ENCODE assay signal across 10 cellular contexts in the genomic region with DNA sequence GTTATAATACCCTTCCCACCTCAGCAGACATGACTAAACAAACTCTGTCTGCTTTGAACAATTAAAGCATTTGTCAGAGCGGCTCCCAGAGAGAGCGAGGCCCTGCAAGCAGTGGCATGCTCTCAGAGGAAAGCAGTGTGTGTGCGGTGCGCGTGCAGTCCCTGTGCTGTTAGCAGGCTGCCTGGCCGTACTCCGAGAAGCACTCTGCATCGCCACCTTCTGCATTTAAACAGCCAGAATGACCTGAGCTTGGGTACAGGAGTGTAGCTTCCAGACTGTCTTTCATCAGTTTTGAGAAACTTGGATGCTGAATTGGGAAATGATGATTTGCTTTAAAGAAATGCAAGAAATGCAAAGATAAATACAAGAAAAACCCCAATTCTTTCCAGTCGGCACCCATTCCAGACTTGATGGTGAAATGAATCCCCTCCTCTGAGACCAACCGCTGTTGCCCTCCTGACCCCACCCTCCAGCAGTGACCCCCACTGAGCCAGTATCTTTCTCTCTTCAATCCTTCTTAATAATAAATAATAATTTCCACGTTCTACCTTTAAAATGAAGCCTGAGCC.
DNase-seq lines count a peak whose midpoint lies in the region; ATAC-seq and TF ChIP-seq lines count a peak whose summit lies in the region.
"Had no signal": no experiment of that assay in that cellular context is flagged by ENCODE, and none has a peak within 500 bp of the region (broad histone marks: within the 10 kb centered on the region; RNA-seq: fewer than 3 reads in every experiment).

No MANE protein-coding gene starts in this region.

- no peak overlapping the region for H3K27ac ChIP-seq in right cardiac atrium (ENCODE audit: low read length)
- no peak overlapping the region for H3K27ac ChIP-seq in testis

- H3K4me1 Mint-ChIP-seq in Calu3 (ENCODE audit: low read depth, unreplicated experiment): no peaks in the 10 kb centered on the region

- H3K36me3 ChIP-seq in adipocyte (ENCODE audit: control insufficient read depth, insufficient read depth, low read length, severe bottlenecking) (no peaks in the 10 kb centered on the region), testis (ENCODE audit: low read depth, missing control alignments) (no peaks in the 10 kb centered on the region)

- BruUV-seq in Calu3 (replicated peaks; lab: Mats Ljungman, UMichigan): no TSS peak

- H3K9me3 ChIP-seq in adipocyte (ENCODE audit: control insufficient read depth, low read length): no peaks in the 10 kb centered on the region
- no peaks in the 10 kb centered on the region for H3K9me3 ChIP-seq in right cardiac atrium (ENCODE audit: control insufficient read depth, low read length)
- no peaks in the 10 kb centered on the region for H3K9me3 ChIP-seq in testis

- CTCF ChIA-PET in Calu3 (lab: Charles Lee): no interaction called here

- H3K27me3 ChIP-seq in adipocyte (replicated peaks; ENCODE audit: control insufficient read depth, insufficient read depth, low read length) (no peaks in the 10 kb centered on the region), right cardiac atrium (ENCODE audit: control insufficient read depth, insufficient read depth) (no peaks in the 10 kb centered on the region), testis (no peaks in the 10 kb centered on the region)

- intact Hi-C loops in right cardiac atrium (cut with DNase I): no loop called here
- intact Hi-C loops in testis (cut with DNase I; ENCODE audit: low total_unique reads): no loop called here
- intact Hi-C loops in Calu3 (cut with micrococcal nuclease; ENCODE audit: unreplicated experiment): no loop called here

- TF ChIP-seq POLR2A in testis (IDR thresholded peaks at IDR 0.05): no peak

- H3K27me3 Mint-ChIP-seq in Calu3 (ENCODE audit: unreplicated experiment): no peaks in the 10 kb centered on the region

- H3K4me3 ChIP-seq in adipocyte (ENCODE audit: low read length) (no peak overlapping the region), right cardiac atrium (ENCODE audit: low read length) (no peak overlapping the region), testis (no peak overlapping the region)

- no peaks in the 10 kb centered on the region for H3K9me3 Mint-ChIP-seq in Calu3 (ENCODE audit: low read depth, unreplicated experiment)

- peaks cover 28% of the 10 kb centered on the region for H3K4me1 ChIP-seq in adipocyte (ENCODE audit: control insufficient read depth, insufficient read depth, low read length)
- peaks cover 7% of the 10 kb centered on the region for H3K4me1 ChIP-seq in right cardiac atrium (ENCODE audit: control insufficient read depth, insufficient read depth, low read length)
- H3K4me1 ChIP-seq in testis: peaks cover 15% of the 10 kb centered on the region

- ATAC-seq in right cardiac atrium: peak; percentile 70 to 71
- ATAC-seq: stimulated activated naive CD8-positive, alpha-beta T cell treated with anti-CD3 and anti-CD28 coated beads, Interleukin-15, Interleukin-2, amounts not matched to agents 100 U/mL and 50 U/mL, for 24 hours had no signal

- no peak overlapping the region for H3K27ac Mint-ChIP-seq in Calu3 (ENCODE audit: unreplicated experiment)

- TF ChIP-seq CTCF in testis (IDR thresholded peaks at IDR 0.05) (no peak), GM10266 (IDR thresholded peaks at IDR 0.05; ENCODE audit: control insufficient read depth, insufficient read depth, low read depth, missing control alignments) (no peak), Calu3 (IDR thresholded peaks at IDR 0.05; ENCODE audit: unreplicated experiment) (no peak)

- peak; percentile 75 for DNase-seq in HS-27A (ENCODE audit: low read depth)
- peak; percentile 88 for DNase-seq in adipocyte (ENCODE audit: low read depth)
- peak; percentile 67 to 85 (median 82) for DNase-seq in right cardiac atrium
- peak; percentile 66 for DNase-seq in testis
- no peak for DNase-seq in T-helper 9 cell
- no peak for DNase-seq in GM10266 (ENCODE audit: extremely low spot score)
- DNase-seq in Calu3: no peak
- DNase-seq: activated CD4-positive, alpha-beta T cell treated with anti-CD3 and anti-CD28 coated beads for 4 hours; occipital lobe; stimulated activated naive CD8-positive, alpha-beta T cell treated with anti-CD3 and anti-CD28 coated beads, Interleukin-15, Interleukin-2, amounts not matched to agents 100 U/mL and 50 U/mL, for 24 hours had no signal

- H3K4me3 Mint-ChIP-seq in Calu3 (ENCODE audit: low read depth, unreplicated experiment): no peak overlapping the region

- WGBS in right cardiac atrium: 56% methylated on average over 11 of the region's 11 CpGs
- 51 to 73% methylated on average over 9 to 11 of the region's 11 CpGs for WGBS in testis, 2 donors

- H3K9ac ChIP-seq in adipocyte (ENCODE audit: low read length): no peak overlapping the region

- no peaks in the 10 kb centered on the region for H3K36me3 Mint-ChIP-seq in Calu3 (ENCODE audit: insufficient read depth, unreplicated experiment)

Comparison
In these comparisons a context has a peak if more than half of its experiments do, and no peak if none do; other contexts are left out.
1. DNase-seq: peak in HS-27A (single experiment), adipocyte (single experiment), right cardiac atrium (3 of 3) and testis (single experiment); none in T-helper 9 cell (single experiment), GM10266 (single experiment) and Calu3 (single experiment).